18 cellular contexts compared by ENCODE assay signal in the genomic region with DNA sequence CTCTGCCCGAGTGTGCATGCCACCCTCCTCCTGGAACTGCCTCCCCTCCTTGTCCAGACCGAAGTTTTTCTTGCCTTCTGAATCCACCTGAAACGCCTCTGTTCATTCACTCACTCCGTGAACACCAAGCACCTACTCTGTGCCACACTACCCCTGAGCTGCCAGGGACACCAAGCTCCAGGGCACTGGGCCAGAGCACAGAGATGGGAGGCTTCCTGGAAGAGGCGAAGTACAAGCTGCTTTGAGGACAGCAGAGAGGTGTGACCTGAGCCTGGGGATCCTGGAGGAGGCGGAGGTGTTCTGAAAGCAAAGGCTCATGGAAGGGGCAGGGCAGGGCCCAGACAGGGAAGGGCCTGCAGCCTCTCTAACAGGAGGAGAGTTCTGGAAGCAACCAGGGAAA. TPM values are rescaled to one million over a fixed set of nuclear protein-coding genes. Genes with fewer than 3 reads are reported as not detected.
DNase-seq lines count a peak whose midpoint lies in the region; ATAC-seq, FAIRE-seq and TF ChIP-seq lines count a peak whose summit lies in the region.
"Had no signal": no experiment of that assay in that cellular context is flagged by ENCODE, and none has a peak within 500 bp of the region (broad histone marks: within the 10 kb centered on the region; RNA-seq: fewer than 3 reads in every experiment).

No MANE protein-coding gene starts in this region.

- H2AFZ ChIP-seq in H1 (ENCODE audit: low read length) = no peak overlapping the region

- FAIRE-seq in H1 (lab: Jason Lieb, UNC) (no peak), small intestine (lab: Jason Lieb, UNC) (no peak), urothelium cell line (lab: Jason Lieb, UNC) (no peak)
- FAIRE-seq: A549, HTR-8/SVneo had no signal

- no peaks in the 10 kb centered on the region for H3K9me3 Mint-ChIP-seq in mesothelial cell of epicardium

- no peaks in the 10 kb centered on the region for H3K27me3 Mint-ChIP-seq in mesothelial cell of epicardium (ENCODE audit: low read depth)

- 78% methylated on average over 6 of the region's 6 CpGs; no CpG with 5 or more reads in 1 of the 2 experiments for WGBS in H1 (ENCODE audit: extremely low coverage in 1 of 2, insufficient coverage in 1 of 2, insufficient read length in 1 of 2, insufficient replicate concordance in 2 of 2, low coverage in 1 of 2, low lambda C conversion rate in 2 of 2, missing lambda C conversion rate in 1 of 2), 2 experiments
- 53 to 85% (median 62%) methylated on average over 6 of the region's 6 CpGs for WGBS in small intestine, 3 donors

- H3K4me1 Mint-ChIP-seq in mesothelial cell of epicardium = peaks cover 49% of the 10 kb centered on the region

- H3K27me3 ChIP-seq in H1 (replicated peaks in 1 of 4; ENCODE audit: control insufficient read depth in 3 of 4, extremely low read depth in 1 of 4, insufficient read depth in 3 of 4, low read length in 3 of 4) (no peaks in the 10 kb centered on the region), small intestine (ENCODE audit: control insufficient read depth in 2 of 2, insufficient read depth in 2 of 2, low read length in 2 of 2) (no peaks in the 10 kb centered on the region)

- no peak overlapping the region for H3K23ac ChIP-seq in H1 (ENCODE audit: insufficient read length)

- TF ChIP-seq EP300 in H1 (IDR thresholded peaks at IDR 0.05; ENCODE audit: borderline replicate concordance in 1 of 2, low read depth in 2 of 2, low read length in 2 of 2) = no peak

- TF ChIP-seq RAD21 in H1 (IDR thresholded peaks at IDR 0.05 in 1 of 2, conservative IDR thresholded peaks at IDR 0.05 in 1 of 2; ENCODE audit: low read depth in 2 of 2, low read length in 2 of 2) = no peak

- CTCF ChIA-PET in H1 (lab: Charles Lee; ENCODE audit: partially characterized antibody) = interaction anchor here (0.8 to 13.2 kb wide), 12 partner anchors 9 to 446 kb away, joined by 3 to 116 read pairs (median 3); no protein-coding TSS in a partner anchor

- no peaks in the 10 kb centered on the region for H3K79me1 ChIP-seq in H1 (ENCODE audit: low read depth, low read length)

- H3K79me2 ChIP-seq in H1 (ENCODE audit: control insufficient read depth in 1 of 2, insufficient read depth in 2 of 2, low read length in 2 of 2) = no peaks in the 10 kb centered on the region

- no peak overlapping the region for H3K4ac ChIP-seq in H1 (replicated peaks; ENCODE audit: insufficient read length, low read depth, low read length)

- POLR2A ChIA-PET in H1 (lab: Charles Lee; ENCODE audit: partially characterized antibody) = interaction anchor here (0.9 kb wide), 1 partner anchor 50 kb away, joined by 3 read pairs; no protein-coding TSS in a partner anchor

- H3K56ac ChIP-seq in H1 (replicated peaks; ENCODE audit: insufficient read length, low read depth, low read length) = no peak overlapping the region

- no peaks in the 10 kb centered on the region for H3K36me3 Mint-ChIP-seq in mesothelial cell of epicardium

- TF ChIP-seq CTCF in C4-2B (conservative IDR thresholded peaks at IDR 0.05) (no peak), H1 (IDR thresholded peaks at IDR 0.05; ENCODE audit: control extremely low read depth in 1 of 3, insufficient read depth in 1 of 3, low read depth in 1 of 3, low read length in 3 of 3) (no peak), mesothelial cell of epicardium (IDR thresholded peaks at IDR 0.05; ENCODE audit: unreplicated experiment) (no peak)

- H3K9me3 ChIP-seq in H1 (ENCODE audit: insufficient read depth in 2 of 2, low read depth in 1 of 2, low read length in 1 of 2) (no peaks in the 10 kb centered on the region), small intestine (ENCODE audit: control insufficient read depth, low read depth) (no peaks in the 10 kb centered on the region)
- H3K9me3 ChIP-seq: A549 had no signal

- H3K4me1 ChIP-seq in H1 (replicated peaks in 1 of 4; ENCODE audit: control insufficient read depth in 3 of 4, insufficient read depth in 4 of 4, low read length in 3 of 4) = no peaks in the 10 kb centered on the region
- H3K4me1 ChIP-seq in small intestine (ENCODE audit: control insufficient read depth in 2 of 2, insufficient read depth in 1 of 2, low read depth in 1 of 2, low read length in 1 of 2) = no peaks in the 10 kb centered on the region

- TF ChIP-seq POLR2A in H1 (IDR thresholded peaks at IDR 0.05; ENCODE audit: control extremely low read depth in 1 of 2, low read depth in 2 of 2, low read length in 2 of 2) = no peak

- ATAC-seq in GM19035 (IDR thresholded peaks at IDR 0.05; ENCODE audit: unreplicated experiment) = no peak
- ATAC-seq: A549, HCT116 had no signal

- H4K91ac ChIP-seq in H1 (replicated peaks; ENCODE audit: insufficient read length, low read length) = no peak overlapping the region

- H4K8ac ChIP-seq in H1 (ENCODE audit: extremely low read depth, insufficient read depth, low read length) = peak overlapping the region; percentile 6; the same call in 1 of the 2 replicates

- no peak overlapping the region for H2BK12ac ChIP-seq in H1 (ENCODE audit: low read depth, low read length)

- no peak overlapping the region for H2BK5ac ChIP-seq in H1 (ENCODE audit: low read depth, low read length)

- no peak overlapping the region for H4K5ac ChIP-seq in H1 (ENCODE audit: insufficient read length, low read depth, low read length)

- H3K4me3 ChIP-seq in H1 (ENCODE audit: extremely low read depth in 1 of 4, insufficient read depth in 2 of 4, low read depth in 3 of 4, low read length in 4 of 4) = no peak overlapping the region
- H3K4me3 ChIP-seq in small intestine (ENCODE audit: low read depth in 1 of 2, low read length in 2 of 2) = no peak overlapping the region
- H3K4me3 ChIP-seq: A549 had no signal

- H4K20me1 ChIP-seq in H1 (replicated peaks in 1 of 2; ENCODE audit: control insufficient read depth in 1 of 2, insufficient read depth in 2 of 2, low read length in 2 of 2) = no peaks in the 10 kb centered on the region

- H2BK120ac ChIP-seq in H1 (replicated peaks; ENCODE audit: low read depth, low read length) = no peak overlapping the region

- H3K23me2 ChIP-seq in H1 (ENCODE audit: low read depth, low read length) = no peaks in the 10 kb centered on the region

- DNase-seq in H1 (ENCODE audit: low read depth in 1 of 2, low spot score in 2 of 2) (no peak), mesothelial cell of epicardium (ENCODE audit: low spot score in 2 of 2, unreplicated experiment in 2 of 2) (no peak), small intestine (peak; percentile 15), urothelium cell line (ENCODE audit: low spot score) (no peak), HuH-7 (ENCODE audit: low spot score) (no peak)
- no peak for DNase-seq in stimulated activated CD4-positive, alpha-beta T cell treated with anti-CD3 and anti-CD28 coated beads, Interleukin-2, amount 100 ng/mL, for 24 hours
- DNase-seq: COR-L47, NCI-H1930, NCI-H2171, NCI-H446, NCI-H69, SHP77 treated with DMSO at 0.1 percent for 48 hours had no signal

- no peak overlapping the region for H2BK15ac ChIP-seq in H1 (ENCODE audit: low read length)

- no peak overlapping the region for H3K9ac ChIP-seq in H1 (replicated peaks in 1 of 4; ENCODE audit: extremely low read depth in 1 of 4, low read depth in 3 of 4, low read length in 3 of 4)

- no peak overlapping the region for H3K4me3 Mint-ChIP-seq in mesothelial cell of epicardium

- no peak overlapping the region for H3K18ac ChIP-seq in H1 (ENCODE audit: extremely low read depth, low read length)

- H3K27ac ChIP-seq in C4-2B = peak overlapping the region; percentile 53
- no peak overlapping the region for H3K27ac ChIP-seq in H1 (ENCODE audit: low read depth, low read length)
- H3K27ac ChIP-seq in small intestine (ENCODE audit: low read depth in 1 of 2, low read length in 1 of 2) = no peak overlapping the region
- H3K27ac ChIP-seq: A549, HL-60 had no signal

- no peak overlapping the region for H3K14ac ChIP-seq in H1 (ENCODE audit: insufficient read length)

- H2BK20ac ChIP-seq in H1 (ENCODE audit: low read length) = no peak overlapping the region

- peak overlapping the region; percentile 33 for H3K27ac Mint-ChIP-seq in mesothelial cell of epicardium

- H2AK5ac ChIP-seq in H1 (ENCODE audit: low read depth, low read length) = no peak overlapping the region

- no peak overlapping the region for H3K4me2 ChIP-seq in H1 (ENCODE audit: insufficient read depth in 1 of 2, low read depth in 2 of 2, low read length in 2 of 2)
- H3K4me2 ChIP-seq: A549 had no signal

- H3K36me3 ChIP-seq in H1 (ENCODE audit: control insufficient read depth in 2 of 4, insufficient read depth in 4 of 4, low read length in 3 of 4) (no peaks in the 10 kb centered on the region), small intestine (ENCODE audit: control insufficient read depth in 2 of 2, insufficient read depth in 2 of 2, low read length in 2 of 2) (no peaks in the 10 kb centered on the region)

TF ChIP-seq in H1, 55 proteins besides CTCF, POLR2A, EP300 and RAD21:
- no peak for TF ChIP-seq CHD1 (IDR thresholded peaks at IDR 0.05; ENCODE audit: low read depth, low read length)
- TF ChIP-seq SAP30 (IDR thresholded peaks at IDR 0.05; ENCODE audit: insufficient read depth, insufficient replicate concordance, low read length) = no peak
- no peak for TF ChIP-seq KDM1A (IDR thresholded peaks at IDR 0.05; ENCODE audit: borderline replicate concordance, low read length)
- TF ChIP-seq JUN (IDR thresholded peaks at IDR 0.05; ENCODE audit: low read depth, low read length) = no peak
- no peak for TF ChIP-seq HDAC2 (IDR thresholded peaks at IDR 0.05; ENCODE audit: borderline replicate concordance in 1 of 2, low read depth in 2 of 2, low read length in 2 of 2)
- TF ChIP-seq NANOG (IDR thresholded peaks at IDR 0.05; ENCODE audit: insufficient read depth, low read depth, low read length, poor library complexity, severe bottlenecking) = no peak
- TF ChIP-seq TAF7 (optimal IDR thresholded peaks at IDR 0.05; ENCODE audit: borderline replicate concordance, low read depth, low read length) = no peak

RNA-seq across cellular contexts. Expression of a gene that starts 47.5 kb away (rescaled TPM):
- total RNA-seq in H1 (2021; fragmentation: NEBNext Ultra II Directional; extraction: Animal tissue kit (Norgen Biotek cat#: 25700)) = 4.9 and 5.5 TPM in 2 replicates
- polyA plus RNA-seq in H1 (2011; rRNA removed) (2.3 and 5.4 TPM in 2 replicates), small intestine (1 to 10 TPM in 1 of 3 donors, under 1 TPM in 2; 0.45 to 5.4 (median 0.54) TPM)
- 3.1 TPM for polyA plus RNA-seq in H1 (2011; cell fraction: cytosol; rRNA removed)
- polyA plus RNA-seq in H1 (2011; cell fraction: nucleus; rRNA removed) = 14.2 TPM
- polyA plus RNA-seq in H1 (2012, experiment 1 of 2) = 1.1 to 3.9 TPM (median 2.9 TPM) in 4 replicates
- polyA plus RNA-seq in H1 (2012, experiment 2 of 2) = 1.3 TPM
- polyA plus RNA-seq in H1 (2013, experiment 1 of 2) = 11.7 TPM
- polyA plus RNA-seq in H1 (2013, experiment 2 of 2) = 11.5 TPM
- polyA minus RNA-seq in H1 (2011; rRNA and poly(A)+ RNA removed) = 7.9 and 16.9 TPM in 2 replicates
- 2.4 TPM for polyA minus RNA-seq in H1 (2011; cell fraction: cytosol; rRNA and poly(A)+ RNA removed)
- 12.5 TPM for polyA minus RNA-seq in H1 (2011; cell fraction: nucleus; rRNA and poly(A)+ RNA removed)
- total RNA-seq in mesothelial cell of epicardium = 16.2 to 19.4 TPM (median 19.3 TPM) in 3 replicates
